In the genomic region with DNA sequence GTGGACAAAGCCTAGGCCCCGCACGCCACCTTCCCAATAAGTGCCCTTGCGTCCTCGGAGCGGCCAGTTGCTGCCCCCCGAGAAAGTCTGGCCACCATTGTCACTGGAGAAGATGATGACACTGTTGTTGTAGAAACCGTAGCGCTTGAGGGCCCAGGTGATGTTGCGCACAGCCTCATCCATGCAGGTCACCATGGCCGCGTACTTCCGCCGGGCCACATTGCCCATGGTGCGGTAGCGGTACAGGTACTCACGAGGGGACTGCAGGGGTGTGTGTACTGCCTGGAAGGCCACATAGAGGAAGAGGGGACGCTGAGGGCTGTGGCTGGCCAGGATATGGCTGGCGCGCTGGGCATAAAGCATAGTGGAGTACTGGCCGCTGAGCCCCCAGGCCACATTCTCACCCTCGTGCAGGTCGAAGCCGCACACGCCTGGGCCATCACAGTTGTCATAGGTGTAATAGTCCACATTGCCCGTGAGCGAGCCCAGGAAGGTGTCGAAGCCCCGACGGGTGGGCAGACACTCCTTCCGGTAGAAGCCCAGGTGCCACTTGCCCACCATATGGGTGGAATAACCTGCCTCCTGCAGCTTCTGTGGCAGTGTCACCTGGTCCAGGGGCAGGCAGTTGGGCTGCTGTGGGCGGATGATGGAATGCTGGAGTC, we compare ENCODE assay signal across 20 cellular contexts. TPM values are rescaled to one million over a fixed set of nuclear protein-coding genes. Genes with fewer than 3 reads are reported as not detected.
DNase-seq lines count a peak whose midpoint lies in the region; ATAC-seq and TF ChIP-seq lines count a peak whose summit lies in the region.
"Had no signal": no experiment of that assay in that cellular context is flagged by ENCODE, and none has a peak within 500 bp of the region (broad histone marks: within the 10 kb centered on the region; RNA-seq: fewer than 3 reads in every experiment).

No MANE protein-coding gene starts in this region.

- no peak overlapping the region for H4K8ac ChIP-seq in neuronal stem cell (ENCODE audit: low read depth, low read length)

- no peak for ATAC-seq in left ventricle myocardium superior
- no peak for ATAC-seq in HG02642 (IDR thresholded peaks at IDR 0.05; ENCODE audit: poor library complexity, unreplicated experiment)
- ATAC-seq in HG03159 (IDR thresholded peaks at IDR 0.05; ENCODE audit: unreplicated experiment) = no peak
- ATAC-seq: Right ventricle myocardium inferior had no signal

- H3K79me1 ChIP-seq in neuronal stem cell (ENCODE audit: low read depth, low read length) = no peaks in the 10 kb centered on the region

- DNase-seq in cardiac septum (ENCODE audit: low spot score) (peak; percentile 47), left ventricle myocardium superior (no peak), esophagus muscularis mucosa (ENCODE audit: extremely low spot score) (no peak), neuronal stem cell (ENCODE audit: low spot score) (no peak), uterus (peak in 1 of 2 donors; percentile 27)
- DNase-seq in stimulated activated CD4-positive, alpha-beta T cell treated with anti-CD3 and anti-CD28 coated beads, Interleukin-4, amount 100 ng/mL, for 1 hour = no peak
- DNase-seq: DMS153, MM.1S, NCI-H1105, NCI-H1694 treated with DMSO at 0.1 percent for 48 hours, NCI-H2171, NCI-H774, PC-9 had no signal

- peaks cover 0 to 12% (median 4%) of the 10 kb centered on the region in 4 donors for H3K36me3 ChIP-seq in esophagus muscularis mucosa
- no peaks in the 10 kb centered on the region for H3K36me3 ChIP-seq in neuronal stem cell (replicated peaks in 1 of 2; ENCODE audit: control insufficient read depth in 2 of 2, insufficient read depth in 2 of 2, low read length in 2 of 2)
- no peaks in the 10 kb centered on the region for H3K36me3 ChIP-seq in uterus

- H3K27ac ChIP-seq in esophagus muscularis mucosa (replicated peaks in 1 of 4) (peak overlapping the region in 3 of 4 donors; percentile 65 to 83 (median 83)), neuronal stem cell (replicated peaks; ENCODE audit: low read length) (no peak overlapping the region), uterus (peak overlapping the region; percentile 85 to 95)
- H3K27ac ChIP-seq: 22Rv1, C4-2B, KMS-11, PC-9 had no signal

- no peak overlapping the region for H2BK15ac ChIP-seq in neuronal stem cell (ENCODE audit: low read length)

- H2BK12ac ChIP-seq in neuronal stem cell (ENCODE audit: low read length) = no peak overlapping the region

- TF ChIP-seq POLR2A in esophagus muscularis mucosa (IDR thresholded peaks at IDR 0.05; ENCODE audit: low read depth) (no peak), uterus (IDR thresholded peaks at IDR 0.05) (no peak)

- H3K9me3 ChIP-seq in esophagus muscularis mucosa (no peaks in the 10 kb centered on the region), neuronal stem cell (replicated peaks in 1 of 2; ENCODE audit: control insufficient read depth in 2 of 2, insufficient read depth in 1 of 2, low read depth in 1 of 2, low read length in 2 of 2) (no peaks in the 10 kb centered on the region), uterus (no peaks in the 10 kb centered on the region)

- WGBS in esophagus muscularis mucosa = 94% methylated on average over 19 of the region's 31 CpGs
- WGBS in neuronal stem cell (ENCODE audit: extremely low coverage in 2 of 2, insufficient read length in 2 of 2, insufficient replicate concordance in 1 of 2), 2 donors = no CpG with 5 or more reads among the region's 31 CpGs

- peaks cover 16 to 70% (median 64%) of the 10 kb centered on the region in 4 donors for H3K4me1 ChIP-seq in esophagus muscularis mucosa
- peaks cover 7 to 19% of the 10 kb centered on the region in 2 donors for H3K4me1 ChIP-seq in neuronal stem cell (ENCODE audit: control insufficient read depth in 2 of 2, insufficient read depth in 1 of 2, low read depth in 1 of 2, low read length in 2 of 2)
- H3K4me1 ChIP-seq in uterus = peaks cover 5 to 25% of the 10 kb centered on the region in 2 donors

- TF ChIP-seq EP300 in esophagus muscularis mucosa (IDR thresholded peaks at IDR 0.05) = no peak

- H3K14ac ChIP-seq in neuronal stem cell (ENCODE audit: low read length) = no peak overlapping the region

- TF ChIP-seq CTCF in esophagus muscularis mucosa (IDR thresholded peaks at IDR 0.05) (no peak), uterus (IDR thresholded peaks at IDR 0.05) (no peak)

- no peak overlapping the region for H2AFZ ChIP-seq in neuronal stem cell (ENCODE audit: low read length)
- H2AFZ ChIP-seq: PC-9 had no signal

- intact Hi-C loops in cardiac septum (cut with DNase I) (no loop called here), left ventricle myocardium superior (cut with micrococcal nuclease) (no loop called here), esophagus muscularis mucosa (cut with DNase I) (no loop called here), uterus (cut with DNase I; ENCODE audit: low total_unique reads) (no loop called here)

- H3K9ac ChIP-seq in neuronal stem cell (ENCODE audit: low read depth, low read length, poor library complexity) = no peak overlapping the region
- H3K9ac ChIP-seq: KMS-11 had no signal

- H3K27me3 ChIP-seq in esophagus muscularis mucosa = peaks cover 0 to 27% (median 0%) of the 10 kb centered on the region in 4 donors
- no peaks in the 10 kb centered on the region for H3K27me3 ChIP-seq in neuronal stem cell (ENCODE audit: control insufficient read depth in 3 of 3, insufficient read depth in 3 of 3, low read depth in 1 of 3, low read length in 3 of 3)
- H3K27me3 ChIP-seq in uterus = no peaks in the 10 kb centered on the region

- no peak overlapping the region for H3K4me2 ChIP-seq in neuronal stem cell (ENCODE audit: insufficient read depth, low read length, poor library complexity, severe bottlenecking)
- H3K4me2 ChIP-seq: KMS-11, PC-9 had no signal

- no peak overlapping the region for H2BK5ac ChIP-seq in neuronal stem cell (ENCODE audit: low read length)

- no peak overlapping the region for H4K91ac ChIP-seq in neuronal stem cell (ENCODE audit: low read depth, low read length, poor library complexity)

- H2BK120ac ChIP-seq in neuronal stem cell (ENCODE audit: low read depth, low read length) = no peak overlapping the region

- H3K4ac ChIP-seq in neuronal stem cell (ENCODE audit: low read length) = no peak overlapping the region

- H3K4me3 ChIP-seq in esophagus muscularis mucosa = no peak overlapping the region
- H3K4me3 ChIP-seq in neuronal stem cell (ENCODE audit: low read length in 2 of 2) = peak overlapping the region in 1 of 2 donors; percentile 37
- no peak overlapping the region for H3K4me3 ChIP-seq in uterus
- H3K4me3 ChIP-seq: PC-9 had no signal

- no peak overlapping the region for H3K23ac ChIP-seq in neuronal stem cell (ENCODE audit: low read depth, low read length, poor library complexity)

- H2AK5ac ChIP-seq in neuronal stem cell (ENCODE audit: low read depth, low read length) = no peak overlapping the region

- H3K18ac ChIP-seq in neuronal stem cell (ENCODE audit: low read length) = peak overlapping the region; percentile 67

RNA-seq across cellular contexts. Expression of a gene that starts 4.6 kb away (rescaled TPM):
- total RNA-seq in cardiac septum (0.38 TPM), left ventricle myocardium superior (0.25 TPM), esophagus muscularis mucosa (10 to 100 TPM in 3 of 4 donors, 1 to 10 TPM in 1; 5.8 to 20.6 (median 10.1) TPM), uterus (10 to 100 TPM in 1 of 4 donors, 1 to 10 TPM in 3; 4.3 to 15.1 (median 5.7) TPM)
- polyA plus RNA-seq in neuronal stem cell (2013, experiment 1 of 2) = 2.6 TPM
- polyA plus RNA-seq in neuronal stem cell (2013, experiment 2 of 2) = 2.5 TPM

RNA-seq across cellular contexts. Expression of a gene that starts 8.5 kb away (rescaled TPM):
- total RNA-seq in cardiac septum = 22.7 TPM
- total RNA-seq in left ventricle myocardium superior = 16.6 TPM
- 1 to 10 TPM; 2.5 to 8.0 (median 3.8) TPM for total RNA-seq in esophagus muscularis mucosa
- 0.49 TPM for polyA plus RNA-seq in neuronal stem cell (2013, experiment 1 of 2)
- 0.58 TPM for polyA plus RNA-seq in neuronal stem cell (2013, experiment 2 of 2)
- 10 to 100 TPM in 1 of 4 donors, 1 to 10 TPM in 2, under 1 TPM in 1; under 0.01 to 23.7 (median 4.3) TPM for total RNA-seq in uterus
- total RNA-seq: NCI-H460 had no signal

RNA-seq across cellular contexts. Expression of a gene that starts 59.4 kb away (rescaled TPM):
- total RNA-seq in cardiac septum = 15.5 TPM
- 21.0 TPM for total RNA-seq in left ventricle myocardium superior
- total RNA-seq in esophagus muscularis mucosa = 10 to 100 TPM; 27.4 to 46.0 (median 36.3) TPM
- polyA plus RNA-seq in neuronal stem cell (2013, experiment 1 of 2) = 32.1 TPM
- polyA plus RNA-seq in neuronal stem cell (2013, experiment 2 of 2) = 32.7 TPM
- total RNA-seq in uterus = 10 to 100 TPM in 3 of 4 donors, 1 to 10 TPM in 1; 9.4 to 40.0 (median 20.1) TPM
